In genomic region chr17:37220609-37220953, GRCh38 we compare ENCODE assay signal across 8 cellular contexts.
DNase-seq lines count a peak whose midpoint lies in the region; ATAC-seq and TF ChIP-seq lines count a peak whose summit lies in the region.

No MANE protein-coding gene starts in this region.

- H3K79me2 ChIP-seq in mammary epithelial cell (ENCODE audit: insufficient read depth, low read length): peaks cover 3% of the 10 kb centered on the region

- H2AFZ ChIP-seq in mammary epithelial cell (ENCODE audit: low read depth, low read length): no peak overlapping the region

- no peak overlapping the region for H3K4me2 ChIP-seq in mammary epithelial cell (ENCODE audit: insufficient read depth, low read depth, low read length)

- H3K4me1 ChIP-seq in heart right ventricle (no peaks in the 10 kb centered on the region), mammary epithelial cell (ENCODE audit: insufficient read depth, low read length) (no peaks in the 10 kb centered on the region)

- H3K9me3 ChIP-seq in heart right ventricle (no peaks in the 10 kb centered on the region), mammary epithelial cell (replicated peaks; ENCODE audit: insufficient read depth, low read length) (no peaks in the 10 kb centered on the region)

- H3K4me3 ChIP-seq in heart right ventricle (no peak overlapping the region), mammary epithelial cell (replicated peaks in 1 of 3; ENCODE audit: insufficient read depth in 1 of 3, low read depth in 2 of 3, low read length in 3 of 3) (no peak overlapping the region)

- CTCF ChIA-PET in mammary epithelial cell (lab: Charles Lee; ENCODE audit: low non-redundant PET): no interaction called here

- no peak overlapping the region for H3K27ac ChIP-seq in heart right ventricle
- no peak overlapping the region for H3K27ac ChIP-seq in mammary epithelial cell (ENCODE audit: insufficient read depth, low read depth, low read length)

- H4K20me1 ChIP-seq in mammary epithelial cell (ENCODE audit: insufficient read depth, low read length): no peaks in the 10 kb centered on the region

- H3K36me3 ChIP-seq in heart right ventricle (peaks cover 0 to 84% (median 13%) of the 10 kb centered on the region in 9 donors), mammary epithelial cell (ENCODE audit: insufficient read depth, low read length) (peaks cover 34% of the 10 kb centered on the region)

- H3K27me3 ChIP-seq in heart right ventricle: no peaks in the 10 kb centered on the region
- no peaks in the 10 kb centered on the region for H3K27me3 ChIP-seq in mammary epithelial cell (ENCODE audit: insufficient read depth, low read length)

- TF ChIP-seq CTCF in heart right ventricle (IDR thresholded peaks at IDR 0.05): peak in 5 of 9 donors; percentile 14 to 44 (median 33)
- peak; percentile 20 to 64 for TF ChIP-seq CTCF in mammary epithelial cell (conservative IDR thresholded peaks at IDR 0.05 in 1 of 2, IDR thresholded peaks at IDR 0.05 in 1 of 2; ENCODE audit: extremely low read depth in 1 of 2, insufficient read depth in 1 of 2, low read depth in 1 of 2, low read length in 2 of 2)
- TF ChIP-seq CTCF in nephron (IDR thresholded peaks at IDR 0.05; ENCODE audit: unreplicated experiment in 3 of 3): peak; percentile 35 to 57 (median 44)

- WGBS in heart right ventricle, 2 donors: 32 to 45% methylated on average over 1 of the region's 1 CpG
- 0% methylated on average over 1 of the region's 1 CpG for WGBS in mammary epithelial cell (ENCODE audit: low coverage, missing lambda C conversion rate)

- H3K9ac ChIP-seq in mammary epithelial cell (ENCODE audit: insufficient read depth, low read length): no peak overlapping the region

- in situ Hi-C loops in mammary epithelial cell (cut with MboI; ENCODE audit: low sequenced_read_pairs in 2 of 2): loop anchor here in 1 of 2 donors (25.0 kb wide), 1 partner anchor 608 kb away; the partner anchor contains the start of gene MRM1

- H3K27me3 Mint-ChIP-seq in nephron (ENCODE audit: low read depth): no peaks in the 10 kb centered on the region

- no peak overlapping the region for H3K4me3 Mint-ChIP-seq in nephron

- H3K36me3 Mint-ChIP-seq in nephron (ENCODE audit: low read depth): peaks cover 10% of the 10 kb centered on the region

- DNase-seq in heart right ventricle (no peak), Right ventricle myocardium superior (no peak), NCI-H460 (ENCODE audit: extremely low read depth, low read depth) (peak; percentile 8), mammary epithelial cell (no peak), OCI-M2 (lab: John Stamatoyannopoulos, UW; ENCODE audit: unreplicated experiment) (no peak)

- dilution Hi-C loops in mammary epithelial cell (cut with HindIII; ENCODE audit: low sequenced_read_pairs): no loop called here

- no peaks in the 10 kb centered on the region for H3K4me1 Mint-ChIP-seq in nephron

- BruUV-seq in mammary epithelial cell (replicated peaks; lab: Mats Ljungman, UMichigan): no TSS peak

- no peaks in the 10 kb centered on the region for H3K9me3 Mint-ChIP-seq in nephron

- intact Hi-C loops in heart right ventricle (cut with DNase I) (loop anchor here in 1 of 10 donors (10.0 kb wide), 1 partner anchor 586 kb away; no protein-coding TSS in a partner anchor), Right ventricle myocardium superior (cut with DNase I) (no loop called here), mammary epithelial cell (cut with micrococcal nuclease) (loop anchor here (1.0 to 5.0 kb wide), 2 partner anchors 591 to 618 kb away; partner anchors contain the start of gene MRM1)

- H3K27ac Mint-ChIP-seq in nephron: peak overlapping the region in 1 of 3 experiments; percentile 8

- ATAC-seq in heart right ventricle (no peak), Right ventricle myocardium superior (ENCODE audit: poor library complexity) (no peak), HG02678 (IDR thresholded peaks at IDR 0.05; ENCODE audit: unreplicated experiment) (no peak), HG02884 (IDR thresholded peaks at IDR 0.05; ENCODE audit: unreplicated experiment) (no peak)
